ENCODE assay signal across 8 cellular contexts in the genomic region with DNA sequence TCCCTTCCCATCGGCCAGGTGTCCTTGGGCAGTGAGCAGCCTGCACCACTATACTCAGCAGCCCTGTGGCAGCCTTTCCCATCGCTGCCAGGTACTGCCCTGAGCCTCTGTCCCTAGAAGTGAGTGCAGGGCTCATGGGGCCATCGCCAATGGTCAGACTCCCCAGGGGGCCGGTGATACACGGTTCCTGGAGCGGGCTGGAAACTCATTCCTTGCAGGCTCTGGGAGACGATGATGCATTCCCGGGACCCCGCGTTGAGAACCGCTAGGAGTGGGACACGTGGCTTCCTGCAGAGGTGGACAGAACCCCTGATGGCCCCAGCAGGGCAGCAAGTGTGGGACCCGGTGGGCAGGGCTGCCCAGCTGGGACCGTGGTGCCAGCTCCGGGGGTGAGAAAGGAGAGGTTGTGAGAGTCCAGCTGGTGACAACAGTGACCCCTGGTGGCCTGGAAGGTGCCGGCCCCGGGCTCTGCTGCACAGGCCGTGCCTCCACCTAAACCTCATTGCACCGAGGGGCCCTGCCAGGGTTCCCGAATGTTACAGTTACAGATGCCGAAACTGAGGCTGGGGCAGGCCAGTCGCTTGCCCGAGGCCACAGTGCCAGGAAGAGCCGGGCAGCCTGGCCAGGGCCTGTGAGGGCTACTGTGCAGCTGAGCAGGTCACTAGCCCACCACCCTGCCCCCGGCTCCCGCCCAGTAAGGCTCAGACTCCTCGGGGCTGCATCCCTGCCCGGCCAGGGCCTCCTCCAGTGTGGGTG. TPM values are rescaled to one million over a fixed set of nuclear protein-coding genes. Genes with fewer than 3 reads are reported as not detected.
DNase-seq lines count a peak whose midpoint lies in the region; ATAC-seq and TF ChIP-seq lines count a peak whose summit lies in the region.

No MANE protein-coding gene starts in this region.

- intact Hi-C loops in HCT116 (cut with micrococcal nuclease), result loop anchor here (1.0 to 5.0 kb wide), 2 partner anchors 108 to 371 kb away; no protein-coding TSS in a partner anchor

- no peak overlapping the region for H3K9ac ChIP-seq in DND-41 (ENCODE audit: low read depth, low read length)
- no peak overlapping the region for H3K9ac ChIP-seq in HCT116 (ENCODE audit: low read length)

- no peaks in the 10 kb centered on the region for H3K27me3 Mint-ChIP-seq in naive B cell
- H3K27me3 Mint-ChIP-seq in stimulated activated naive B cell treated with anti-CD40 and anti-IgM and Interleukin-4, amounts not matched to agents 10 μg/mL and 1 μg/mL and 100 μg/mL, for 72 hours, result no peaks in the 10 kb centered on the region

- H3K27ac ChIP-seq in DND-41 (ENCODE audit: low read length) (no peak overlapping the region), HCT116 (ENCODE audit: low read depth, low read length) (no peak overlapping the region)

- H3K36me3 Mint-ChIP-seq in naive B cell, result peaks cover 3 to 8% of the 10 kb centered on the region in 2 donors
- peaks cover 16 to 20% of the 10 kb centered on the region in 2 donors for H3K36me3 Mint-ChIP-seq in stimulated activated naive B cell treated with anti-CD40 and anti-IgM and Interleukin-4, amounts not matched to agents 10 μg/mL and 1 μg/mL and 100 μg/mL, for 72 hours

- peak; percentile 69; the same call in 1 of the 2 replicates for TF ChIP-seq RAD21 in HCT116 (IDR thresholded peaks at IDR 0.05; ENCODE audit: low read depth)

- H3K79me2 ChIP-seq in DND-41 (ENCODE audit: insufficient read depth, low read length), result no peaks in the 10 kb centered on the region
- H3K79me2 ChIP-seq in HCT116 (ENCODE audit: insufficient read depth, low read length), result peaks cover 5% of the 10 kb centered on the region; the same call in 1 of the 2 replicates

- H2AFZ ChIP-seq in DND-41 (ENCODE audit: low read depth, low read length), result no peak overlapping the region
- no peak overlapping the region for H2AFZ ChIP-seq in HCT116 (ENCODE audit: low read depth, low read length, poor library complexity, severe bottlenecking)

- no peak overlapping the region for H3K4me3 Mint-ChIP-seq in naive B cell
- H3K4me3 Mint-ChIP-seq in stimulated activated naive B cell treated with anti-CD40 and anti-IgM and Interleukin-4, amounts not matched to agents 10 μg/mL and 1 μg/mL and 100 μg/mL, for 72 hours, result no peak overlapping the region

- DNase-seq in DND-41 (peak; percentile 67), HCT116 (ENCODE audit: low read depth, low spot score) (no peak), NOMO-1 treated with DMSO at 0.1 percent for 48 hours (lab: John Stamatoyannopoulos, UW; ENCODE audit: unreplicated experiment) (peak; percentile 52), epidermal melanocyte (ENCODE audit: insufficient read length, low spot score) (peak; percentile 83), naive B cell (peak; percentile 70)
- DNase-seq in activated CD8-positive, alpha-beta memory T cell treated with anti-CD3 and anti-CD28 coated beads, Interleukin-2, amount 50 U/mL, for 48 hours, result peak; percentile 90
- peak; percentile 53 for DNase-seq in stimulated activated naive B cell treated with anti-CD40 and anti-IgM and Interleukin-4, amounts not matched to agents 10 μg/mL and 1 μg/mL and 100 μg/mL, for 72 hours

- TF ChIP-seq POLR2A in HCT116 (IDR thresholded peaks at IDR 0.05; ENCODE audit: borderline replicate concordance, extremely low read depth, insufficient read depth, insufficient read length), result no peak

- CTCF ChIA-PET in HCT116 (lab: Charles Lee), result interaction anchor here (0.7 to 2.4 kb wide), 4 partner anchors 31 to 109 kb away, joined by 3 to 20 read pairs (median 5); no protein-coding TSS in a partner anchor

- RAD21 ChIA-PET in HCT116 (lab: Charles Lee; ENCODE audit: low non-redundant PET in 1 of 2, low total read pairs in 2 of 2, uncharacterized antibody in 2 of 2, unreplicated experiment in 2 of 2), result interaction anchor here in 1 of 2 experiments (0.7 kb wide), 1 partner anchor 36 kb away, joined by 3 read pairs; no protein-coding TSS in a partner anchor

- H3K9me3 ChIP-seq in DND-41 (ENCODE audit: insufficient read depth, low read length, severe bottlenecking) (no peaks in the 10 kb centered on the region), HCT116 (ENCODE audit: control insufficient read depth in 1 of 2, insufficient read depth in 1 of 2, low read depth in 1 of 2, low read length in 2 of 2) (peaks cover 0 to 7% of the 10 kb centered on the region in 2 experiments; a peak in 1 of 4 replicates)

- H3K4me3 ChIP-seq in DND-41 (ENCODE audit: low read depth in 1 of 2, low read length in 2 of 2) (no peak overlapping the region), HCT116 (replicated peaks in 1 of 2; ENCODE audit: low read depth in 1 of 2, low read length in 2 of 2) (no peak overlapping the region)

- H3K36me3 ChIP-seq in DND-41 (ENCODE audit: insufficient read depth, low read length) (no peaks in the 10 kb centered on the region; the same call in 1 of the 2 replicates), HCT116 (ENCODE audit: control insufficient read depth in 1 of 2, insufficient read depth in 2 of 2, low read length in 2 of 2) (no peaks in the 10 kb centered on the region)

- H3K9me3 Mint-ChIP-seq in naive B cell, result peaks cover 0 to 4% (median 2%) of the 10 kb centered on the region in 7 donors
- peaks cover 7 to 9% of the 10 kb centered on the region in 2 donors for H3K9me3 Mint-ChIP-seq in stimulated activated naive B cell treated with anti-CD40 and anti-IgM and Interleukin-4, amounts not matched to agents 10 μg/mL and 1 μg/mL and 100 μg/mL, for 72 hours

- ATAC-seq in DND-41 (ENCODE audit: insufficient read depth, low read depth) (peak; percentile 81), HCT116 (peak; percentile 88), naive B cell (ENCODE audit: low read depth in 2 of 2) (peak; percentile 79 to 87), GM21825 (IDR thresholded peaks at IDR 0.05; ENCODE audit: unreplicated experiment) (no peak)
- ATAC-seq in stimulated activated naive B cell treated with anti-CD40 and anti-IgM and Interleukin-4, amounts not matched to agents 10 μg/mL and 1 μg/mL and 100 μg/mL, for 72 hours (replicated peaks), result peak; percentile 91 to 92

- H3K4me2 ChIP-seq in DND-41 (ENCODE audit: insufficient read depth, low read length), result no peak overlapping the region
- H3K4me2 ChIP-seq in HCT116 (ENCODE audit: low read length), result no peak overlapping the region

- peak overlapping the region in 2 of 6 donors; percentile 39 to 76 for H3K27ac Mint-ChIP-seq in naive B cell
- H3K27ac Mint-ChIP-seq in stimulated activated naive B cell treated with anti-CD40 and anti-IgM and Interleukin-4, amounts not matched to agents 10 μg/mL and 1 μg/mL and 100 μg/mL, for 72 hours, result no peak overlapping the region

- H3K4me1 Mint-ChIP-seq in naive B cell, result peaks cover 10 to 39% (median 20%) of the 10 kb centered on the region in 3 donors
- peaks cover 24 to 45% of the 10 kb centered on the region in 2 donors for H3K4me1 Mint-ChIP-seq in stimulated activated naive B cell treated with anti-CD40 and anti-IgM and Interleukin-4, amounts not matched to agents 10 μg/mL and 1 μg/mL and 100 μg/mL, for 72 hours

- H3K27me3 ChIP-seq in DND-41 (ENCODE audit: insufficient read depth, low read length, poor library complexity), result no peaks in the 10 kb centered on the region
- H3K27me3 ChIP-seq in HCT116 (ENCODE audit: insufficient read depth, low read length), result no peaks in the 10 kb centered on the region

- H3K4me1 ChIP-seq in DND-41 (ENCODE audit: insufficient read depth, low read length), result no peaks in the 10 kb centered on the region
- H3K4me1 ChIP-seq in HCT116 (ENCODE audit: control insufficient read depth in 1 of 2, insufficient read depth in 2 of 2, low read length in 2 of 2), result peaks cover 0 to 11% of the 10 kb centered on the region in 2 experiments; a peak in 1 of 4 replicates

- POLR2A ChIA-PET in HCT116 (lab: Charles Lee), result no interaction called here

- H3K9me2 ChIP-seq in HCT116 (ENCODE audit: insufficient read depth), result no peaks in the 10 kb centered on the region

- TF ChIP-seq CTCF in DND-41 (IDR thresholded peaks at IDR 0.05; ENCODE audit: borderline replicate concordance, extremely low read depth, low read length, poor library complexity, severe bottlenecking) (peak; percentile 78), HCT116 (IDR thresholded peaks at IDR 0.05 in 2 of 3, conservative IDR thresholded peaks at IDR 0.05 in 1 of 3; ENCODE audit: borderline replicate concordance in 1 of 3, insufficient read depth in 1 of 3, low read depth in 2 of 3, low read length in 2 of 3) (peak; percentile 63 to 86 (median 81); a peak in 5 of 6 replicates)

- BruUV-seq in HCT116 (replicated peaks; lab: Mats Ljungman, UMichigan), result no TSS peak

- H4K20me1 ChIP-seq in DND-41 (ENCODE audit: insufficient read depth, low read length) (peaks cover 37% of the 10 kb centered on the region), HCT116 (ENCODE audit: insufficient read depth) (no peaks in the 10 kb centered on the region)

TF ChIP-seq in HCT116, 20 proteins besides CTCF, POLR2A, EP300 and RAD21 (continues in another document):
- TF ChIP-seq CEBPB (IDR thresholded peaks at IDR 0.05; ENCODE audit: low read depth) (no peak), SRF (IDR thresholded peaks at IDR 0.05; ENCODE audit: low read depth) (no peak), ZNF274 (IDR thresholded peaks at IDR 0.05; ENCODE audit: low read depth, low read length) (no peak), TCF7L2 (IDR thresholded peaks at IDR 0.05; ENCODE audit: borderline replicate concordance, extremely low read depth, insufficient read depth, insufficient read length) (no peak)

RNA-seq across cellular contexts. Expression of a gene that starts 33.8 kb away (rescaled TPM):
- 124 TPM for total RNA-seq in HCT116 (2021; ENCODE audit: unreplicated experiment)
- polyA plus RNA-seq in HCT116 (2012), result 52.2 and 69.8 TPM in 2 replicates
- 1 to 10 TPM in 5 of 6 donors, under 1 TPM in 1; 0.60 to 5.8 (median 2.9) TPM for polyA plus RNA-seq in naive B cell (ENCODE audit: low read depth in 6 of 6)
